ENCODE assay signal across 17 cellular contexts in genomic region chr2:59680863-59681262, GRCh38.
DNase-seq lines count a peak whose midpoint lies in the region; ATAC-seq and TF ChIP-seq lines count a peak whose summit lies in the region.
"Had no signal": no experiment of that assay in that cellular context is flagged by ENCODE, and none has a peak within 500 bp of the region (broad histone marks: within the 10 kb centered on the region; RNA-seq: fewer than 3 reads in every experiment).

No MANE protein-coding gene starts in this region.

- no peak for TF ChIP-seq CTCF in epithelial cell of proximal tubule (conservative IDR thresholded peaks at IDR 0.05; ENCODE audit: low read depth, low read length)
- no peak for TF ChIP-seq CTCF in thyroid gland (IDR thresholded peaks at IDR 0.05)
- no peak for TF ChIP-seq CTCF in PC-3 (conservative IDR thresholded peaks at IDR 0.05; ENCODE audit: low read depth, low read length)

- H3K79me2 ChIP-seq in PC-3 (ENCODE audit: low read length): no peaks in the 10 kb centered on the region

- BruUV-seq in PC-3 (replicated peaks; lab: Mats Ljungman, UMichigan): no TSS peak

- no peaks in the 10 kb centered on the region for H3K9me3 ChIP-seq in thyroid gland
- no peaks in the 10 kb centered on the region for H3K9me3 ChIP-seq in PC-3 (ENCODE audit: low read length)
- H3K9me3 ChIP-seq: BLaER1, SJSA1 had no signal

- CTCF ChIA-PET in PC-3 (lab: Charles Lee): no interaction called here

- H3K36me3 ChIP-seq in thyroid gland (no peaks in the 10 kb centered on the region), PC-3 (ENCODE audit: low read depth, low read length) (no peaks in the 10 kb centered on the region)
- H3K36me3 ChIP-seq: BLaER1, SJSA1 had no signal

- H3K27me3 ChIP-seq in thyroid gland (no peaks in the 10 kb centered on the region), PC-3 (ENCODE audit: low read length) (no peaks in the 10 kb centered on the region)
- H3K27me3 ChIP-seq: BLaER1, SJSA1 had no signal

- no peaks in the 10 kb centered on the region for H4K20me1 ChIP-seq in PC-3 (ENCODE audit: low read length)
- H4K20me1 ChIP-seq: BLaER1 had no signal

- H3K4me1 ChIP-seq in thyroid gland (no peaks in the 10 kb centered on the region), PC-3 (ENCODE audit: insufficient read depth, low read length) (peaks cover 10% of the 10 kb centered on the region; the same call in 1 of the 2 replicates)
- H3K4me1 ChIP-seq: BLaER1, SJSA1 had no signal

- WGBS in thyroid gland, 2 donors: 66 to 72% methylated on average over 1 of the region's 1 CpG

- no peaks in the 10 kb centered on the region for H3K9me2 ChIP-seq in PC-3 (replicated peaks; ENCODE audit: low read length)

- peak; percentile 3 for DNase-seq in NCI-H2196 (lab: John Stamatoyannopoulos, UW; ENCODE audit: unreplicated experiment)
- no peak for DNase-seq in NCI-H2196 treated with DMSO at 0.1 percent for 48 hours (lab: John Stamatoyannopoulos, UW; ENCODE audit: unreplicated experiment)
- peak; percentile 14 to 72 for DNase-seq in NCI-H446 (lab: John Stamatoyannopoulos, UW)
- DNase-seq in epithelial cell of proximal tubule (ENCODE audit: low read depth): peak; percentile 44
- DNase-seq in thyroid gland: peak; percentile 68 to 80
- DNase-seq in PC-3: no peak
- DNase-seq in SIG-M5 treated with dmso at 0.1 percent for 504 hours (lab: John Stamatoyannopoulos, UW; ENCODE audit: unreplicated experiment): no peak
- DNase-seq in NCI-H187 treated with DMSO at 0.1 percent for 48 hours (lab: John Stamatoyannopoulos, UW): no peak
- DNase-seq: 8988T, EL, H9, IMR-90, Kasumi-1, NCI-H146, NCI-H510A had no signal

- H3K4me3 ChIP-seq in epithelial cell of proximal tubule (ENCODE audit: low read depth, low read length) (no peak overlapping the region), thyroid gland (replicated peaks in 1 of 3) (no peak overlapping the region), PC-3 (ENCODE audit: low read length) (no peak overlapping the region)
- H3K4me3 ChIP-seq: BLaER1, SJSA1 had no signal

- H3F3A ChIP-seq in PC-3 (ENCODE audit: low read length, unreplicated experiment): no peaks in the 10 kb centered on the region

- no peak for ATAC-seq in PC-3

- no peak for TF ChIP-seq POLR2A in thyroid gland (IDR thresholded peaks at IDR 0.05)

- H3K27ac ChIP-seq in thyroid gland (no peak overlapping the region), PC-3 (ENCODE audit: low read length) (no peak overlapping the region)
- H3K27ac ChIP-seq: BLaER1, SJSA1 had no signal

- no peak overlapping the region for H3K9ac ChIP-seq in PC-3 (ENCODE audit: low read length)
- H3K9ac ChIP-seq: BLaER1 had no signal

- POLR2A ChIA-PET in PC-3 (lab: Charles Lee; ENCODE audit: unreplicated experiment): no interaction called here

- H3K4me2 ChIP-seq in PC-3 (ENCODE audit: low read length): no peak overlapping the region
- H3K4me2 ChIP-seq: BLaER1 had no signal

- H2AFZ ChIP-seq in PC-3 (ENCODE audit: low read length): no peak overlapping the region

- intact Hi-C loops in thyroid gland (cut with DNase I): no loop called here
- intact Hi-C loops in PC-3 (cut with micrococcal nuclease): no loop called here

Comparison
In these comparisons a context has a peak if more than half of its experiments do, and no peak if none do; other contexts are left out.
1. DNase-seq: peak in NCI-H2196 (single experiment), NCI-H446 (2 of 2), epithelial cell of proximal tubule (single experiment) and thyroid gland (2 of 2); none in NCI-H2196 treated with DMSO at 0.1 percent for 48 hours (single experiment), PC-3 (single experiment), SIG-M5 treated with dmso at 0.1 percent for 504 hours (single experiment) and NCI-H187 treated with DMSO at 0.1 percent for 48 hours (single experiment).